Comparison of ENCODE assay signal across 8 cellular contexts in the genomic region with DNA sequence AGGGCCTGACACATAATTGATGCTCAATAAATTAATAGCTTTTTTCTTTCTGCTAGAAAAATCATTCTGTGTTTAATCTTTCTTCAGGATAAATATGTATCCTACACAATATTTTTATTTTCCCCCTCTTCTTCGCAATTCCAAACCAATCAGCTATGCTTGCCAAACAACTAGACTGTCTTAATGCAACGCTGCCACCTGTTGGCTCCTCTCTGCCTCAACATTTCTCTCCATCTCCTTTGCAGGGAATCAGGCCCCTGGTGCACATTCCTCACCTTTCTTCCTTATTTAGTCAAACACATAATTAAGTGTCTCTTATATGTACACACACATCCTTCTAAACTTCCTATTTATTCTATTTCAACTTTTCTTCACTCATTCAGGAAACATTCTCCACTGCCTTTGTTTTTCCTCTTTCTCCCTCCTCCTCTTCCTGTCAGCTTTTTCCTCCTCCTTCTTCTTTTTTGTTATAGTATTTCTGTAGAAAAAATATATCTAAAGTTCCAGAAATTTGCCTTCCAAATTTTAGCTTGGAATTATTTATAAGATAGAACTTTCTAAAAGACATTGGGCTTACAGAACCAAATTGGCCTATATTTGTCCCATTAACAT.
DNase-seq lines count a peak whose midpoint lies in the region; ATAC-seq and TF ChIP-seq lines count a peak whose summit lies in the region.

No MANE protein-coding gene starts in this region.

- no peak for TF ChIP-seq EP300 in Ishikawa (IDR thresholded peaks at IDR 0.05; ENCODE audit: borderline replicate concordance)

- no peaks in the 10 kb centered on the region for H3K9me2 ChIP-seq in DOHH2 (replicated peaks; ENCODE audit: control insufficient read depth, low read length)

- intact Hi-C loops in body of pancreas (cut with DNase I) = no loop called here

- H3K9me3 ChIP-seq in DOHH2 (ENCODE audit: control insufficient read depth, insufficient read depth, low read length) (no peaks in the 10 kb centered on the region), iPS DF 6.9 (ENCODE audit: control insufficient read depth, insufficient read depth, low read length) (no peaks in the 10 kb centered on the region), body of pancreas (no peaks in the 10 kb centered on the region)

- no peaks in the 10 kb centered on the region for H4K20me1 ChIP-seq in DOHH2 (ENCODE audit: control insufficient read depth, insufficient read depth, low read depth, low read length)

- WGBS in iPS DF 6.9 (ENCODE audit: insufficient coverage, insufficient read length) = no CpG with 5 or more reads among the region's 2 CpGs
- 32 to 41% methylated on average over 2 of the region's 2 CpGs for WGBS in body of pancreas, 2 donors

- no peak overlapping the region for H3K4me2 ChIP-seq in DOHH2 (ENCODE audit: low read length)

- H3F3A ChIP-seq in DOHH2 (ENCODE audit: control insufficient read depth, insufficient read depth) = no peaks in the 10 kb centered on the region

- no peak for ATAC-seq in GM19324 (IDR thresholded peaks at IDR 0.05; ENCODE audit: low FRiP score, unreplicated experiment)
- ATAC-seq in body of pancreas = no peak

- H3K27ac ChIP-seq in DOHH2 (ENCODE audit: low read depth, low read length) (no peak overlapping the region), RWPE1 (no peak overlapping the region), iPS DF 6.9 (ENCODE audit: low read length) (no peak overlapping the region), body of pancreas (no peak overlapping the region)

- peak; percentile 49 for TF ChIP-seq RAD21 in Ishikawa (IDR thresholded peaks at IDR 0.05; ENCODE audit: low read depth)

- H3K27me3 ChIP-seq in DOHH2 (ENCODE audit: control insufficient read depth, low read length) = no peaks in the 10 kb centered on the region
- H3K27me3 ChIP-seq in iPS DF 6.9 (ENCODE audit: control insufficient read depth, insufficient read depth, low read length) = no peaks in the 10 kb centered on the region
- H3K27me3 ChIP-seq in body of pancreas = no peaks in the 10 kb centered on the region

- no peaks in the 10 kb centered on the region for H3K79me2 ChIP-seq in DOHH2 (ENCODE audit: control insufficient read depth, low read length)

- TF ChIP-seq CTCF in DOHH2 (IDR thresholded peaks at IDR 0.05; ENCODE audit: low read depth, low read length, poor library complexity, severe bottlenecking) (peak; percentile 54), RWPE1 (conservative IDR thresholded peaks at IDR 0.05; ENCODE audit: low read depth) (peak; percentile 18; the same call in 1 of the 2 replicates), body of pancreas (IDR thresholded peaks at IDR 0.05) (no peak)

- no peak for DNase-seq in RWPE1 (ENCODE audit: low spot score)
- DNase-seq in iPS DF 6.9 (ENCODE audit: low read depth, low spot score) = peak; percentile 20
- DNase-seq in SW480 (ENCODE audit: low spot score) = no peak
- DNase-seq in mesenteric fat pad (ENCODE audit: low spot score) = no peak
- DNase-seq in body of pancreas = no peak

- TF ChIP-seq POLR2A in body of pancreas (IDR thresholded peaks at IDR 0.05) = no peak

- no peaks in the 10 kb centered on the region for H3K4me1 ChIP-seq in DOHH2 (ENCODE audit: control insufficient read depth, low read length)
- no peaks in the 10 kb centered on the region for H3K4me1 ChIP-seq in iPS DF 6.9 (ENCODE audit: control insufficient read depth, insufficient read depth, low read length)
- no peaks in the 10 kb centered on the region for H3K4me1 ChIP-seq in body of pancreas

- H3K36me3 ChIP-seq in DOHH2 (ENCODE audit: control insufficient read depth, low read length) (no peaks in the 10 kb centered on the region), iPS DF 6.9 (ENCODE audit: control insufficient read depth, insufficient read depth, low read length) (no peaks in the 10 kb centered on the region), body of pancreas (replicated peaks in 1 of 2; ENCODE audit: insufficient read depth in 1 of 2, low read depth in 2 of 2) (no peaks in the 10 kb centered on the region)

- CTCF ChIA-PET in RWPE1 (lab: Yijun Ruan, JAX) = interaction anchor here (0.6 kb wide), 3 partner anchors 9 to 771 kb away, joined by 3 read pairs; no protein-coding TSS in a partner anchor

- H3K4me3 ChIP-seq in DOHH2 (ENCODE audit: low read length) = no peak overlapping the region
- no peak overlapping the region for H3K4me3 ChIP-seq in iPS DF 6.9 (ENCODE audit: low read length)
- no peak overlapping the region for H3K4me3 ChIP-seq in body of pancreas

- POLR2A ChIA-PET in RWPE1 (lab: Yijun Ruan, JAX; ENCODE audit: low non-redundant PET) = no interaction called here

TF ChIP-seq in Ishikawa, 13 proteins besides CTCF, POLR2A, EP300 and RAD21:
- TF ChIP-seq, protein P1, sequence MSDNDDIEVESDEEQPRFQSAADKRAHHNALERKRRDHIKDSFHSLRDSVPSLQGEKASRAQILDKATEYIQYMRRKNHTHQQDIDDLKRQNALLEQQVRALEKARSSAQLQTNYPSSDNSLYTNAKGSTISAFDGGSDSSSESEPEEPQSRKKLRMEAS (IDR thresholded peaks at IDR 0.05) = no peak
- TF ChIP-seq NFIC (IDR thresholded peaks at IDR 0.05) = no peak
- no peak for TF ChIP-seq TEAD4 (IDR thresholded peaks at IDR 0.05)
- TF ChIP-seq EGR1 (IDR thresholded peaks at IDR 0.05) = no peak
- TF ChIP-seq FOXM1 (IDR thresholded peaks at IDR 0.05; ENCODE audit: borderline replicate concordance, low read depth) = no peak
- no peak for TF ChIP-seq ZBTB7A (IDR thresholded peaks at IDR 0.05; ENCODE audit: low read depth)
- TF ChIP-seq, protein P2, sequence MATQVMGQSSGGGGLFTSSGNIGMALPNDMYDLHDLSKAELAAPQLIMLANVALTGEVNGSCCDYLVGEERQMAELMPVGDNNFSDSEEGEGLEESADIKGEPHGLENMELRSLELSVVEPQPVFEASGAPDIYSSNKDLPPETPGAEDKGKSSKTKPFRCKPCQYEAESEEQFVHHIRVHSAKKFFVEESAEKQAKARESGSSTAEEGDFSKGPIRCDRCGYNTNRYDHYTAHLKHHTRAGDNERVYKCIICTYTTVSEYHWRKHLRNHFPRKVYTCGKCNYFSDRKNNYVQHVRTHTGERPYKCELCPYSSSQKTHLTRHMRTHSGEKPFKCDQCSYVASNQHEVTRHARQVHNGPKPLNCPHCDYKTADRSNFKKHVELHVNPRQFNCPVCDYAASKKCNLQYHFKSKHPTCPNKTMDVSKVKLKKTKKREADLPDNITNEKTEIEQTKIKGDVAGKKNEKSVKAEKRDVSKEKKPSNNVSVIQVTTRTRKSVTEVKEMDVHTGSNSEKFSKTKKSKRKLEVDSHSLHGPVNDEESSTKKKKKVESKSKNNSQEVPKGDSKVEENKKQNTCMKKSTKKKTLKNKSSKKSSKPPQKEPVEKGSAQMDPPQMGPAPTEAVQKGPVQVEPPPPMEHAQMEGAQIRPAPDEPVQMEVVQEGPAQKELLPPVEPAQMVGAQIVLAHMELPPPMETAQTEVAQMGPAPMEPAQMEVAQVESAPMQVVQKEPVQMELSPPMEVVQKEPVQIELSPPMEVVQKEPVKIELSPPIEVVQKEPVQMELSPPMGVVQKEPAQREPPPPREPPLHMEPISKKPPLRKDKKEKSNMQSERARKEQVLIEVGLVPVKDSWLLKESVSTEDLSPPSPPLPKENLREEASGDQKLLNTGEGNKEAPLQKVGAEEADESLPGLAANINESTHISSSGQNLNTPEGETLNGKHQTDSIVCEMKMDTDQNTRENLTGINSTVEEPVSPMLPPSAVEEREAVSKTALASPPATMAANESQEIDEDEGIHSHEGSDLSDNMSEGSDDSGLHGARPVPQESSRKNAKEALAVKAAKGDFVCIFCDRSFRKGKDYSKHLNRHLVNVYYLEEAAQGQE (IDR thresholded peaks at IDR 0.05; ENCODE audit: low read depth) = no peak
- TF ChIP-seq CREB1 (IDR thresholded peaks at IDR 0.05; ENCODE audit: low read depth) = no peak
- TF ChIP-seq, protein P3, sequence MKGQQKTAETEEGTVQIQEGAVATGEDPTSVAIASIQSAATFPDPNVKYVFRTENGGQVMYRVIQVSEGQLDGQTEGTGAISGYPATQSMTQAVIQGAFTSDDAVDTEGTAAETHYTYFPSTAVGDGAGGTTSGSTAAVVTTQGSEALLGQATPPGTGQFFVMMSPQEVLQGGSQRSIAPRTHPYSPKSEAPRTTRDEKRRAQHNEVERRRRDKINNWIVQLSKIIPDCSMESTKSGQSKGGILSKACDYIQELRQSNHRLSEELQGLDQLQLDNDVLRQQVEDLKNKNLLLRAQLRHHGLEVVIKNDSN (IDR thresholded peaks at IDR 0.05) = no peak
- no peak for TF ChIP-seq CEBPB (IDR thresholded peaks at IDR 0.05)
- no peak for TF ChIP-seq TCF12 (IDR thresholded peaks at IDR 0.05; ENCODE audit: low read depth)
- TF ChIP-seq TAF1 (IDR thresholded peaks at IDR 0.05; ENCODE audit: low read depth) = no peak
- no peak for TF ChIP-seq YY1 (IDR thresholded peaks at IDR 0.05; ENCODE audit: low read depth)

Comparison
In these comparisons a context has a peak if more than half of its experiments do, and no peak if none do; other contexts are left out.
1. CTCF ChIP-seq: peak in DOHH2 (single experiment) and RWPE1 (single experiment); none in body of pancreas (0 of 7).